Comparison of ENCODE assay signal across 12 cellular contexts in the genomic region with DNA sequence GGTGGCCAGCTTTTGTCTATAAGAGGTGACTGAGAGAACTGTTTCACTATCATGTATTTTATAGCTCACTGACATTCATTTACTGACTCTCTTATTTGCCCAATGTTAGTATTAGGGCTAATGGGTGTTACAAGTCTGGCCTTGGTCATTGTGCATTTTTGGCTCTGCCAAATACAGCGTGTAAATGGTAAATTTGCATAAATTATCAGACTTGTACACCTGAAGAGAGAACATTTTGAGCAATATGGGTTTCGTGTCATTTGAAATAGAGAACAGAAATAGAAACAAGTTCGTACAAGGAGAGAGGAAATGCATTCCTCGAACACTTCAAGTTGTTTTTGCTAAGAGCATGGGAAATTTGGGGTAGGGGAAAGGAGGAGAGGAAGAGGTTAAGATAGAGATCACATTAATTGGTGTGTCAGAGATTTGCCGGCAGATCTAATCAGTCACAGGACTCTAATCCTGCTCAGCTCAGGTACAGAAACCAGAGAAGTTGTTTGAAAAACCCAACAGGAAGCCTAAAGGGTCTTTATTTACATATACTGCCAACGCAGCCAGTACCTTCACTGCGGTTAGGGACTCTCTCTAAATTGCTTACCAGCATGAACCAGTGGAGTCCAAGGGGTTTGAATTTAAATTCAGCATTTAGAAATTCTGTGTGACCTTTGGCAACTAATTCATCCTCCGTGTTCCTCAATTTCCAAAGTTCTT.
A peak's percentile ranks its signal among the peaks of the same experiment; 100 is the strongest.
DNase-seq lines count a peak whose midpoint lies in the region; ATAC-seq and TF ChIP-seq lines count a peak whose summit lies in the region.
"Had no signal": no experiment of that assay in that cellular context is flagged by ENCODE, and none has a peak within 500 bp of the region (broad histone marks: within the 10 kb centered on the region; RNA-seq: fewer than 3 reads in every experiment).

No MANE protein-coding gene starts in this region.

- no peaks in the 10 kb centered on the region for H3K36me3 ChIP-seq in MM.1S (replicated peaks; ENCODE audit: insufficient read depth, low read length)

- no peak for DNase-seq in activated naive CD8-positive, alpha-beta T cell treated with anti-CD3 and anti-CD28 coated beads for 36 hours
- DNase-seq in MM.1S (peak; percentile 83), NCI-H774 (lab: John Stamatoyannopoulos, UW) (no peak), NCI-H345 (lab: John Stamatoyannopoulos, UW) (no peak)
- no peak for DNase-seq in activated naive CD4-positive, alpha-beta T cell treated with anti-CD3 and anti-CD28 coated beads, Interleukin-2, amount 50 U/mL, for 72 hours (ENCODE audit: low spot score in 2 of 2)
- DNase-seq: activated CD4-positive, alpha-beta T cell treated with anti-CD3 and anti-CD28 coated beads for 36 hours; NCI-H446 treated with DMSO at 0.1 percent for 48 hours; retina had no signal

- H3F3A ChIP-seq in MM.1S (ENCODE audit: insufficient read depth, low read length): no peaks in the 10 kb centered on the region

- peaks cover 2% of the 10 kb centered on the region for H3K27me3 Mint-ChIP-seq in activated naive CD8-positive, alpha-beta T cell
- no peaks in the 10 kb centered on the region for H3K27me3 Mint-ChIP-seq in activated naive CD8-positive, alpha-beta T cell treated with anti-CD3 and anti-CD28 coated beads for 36 hours
- no peaks in the 10 kb centered on the region for H3K27me3 Mint-ChIP-seq in stimulated activated memory B cell treated with anti-CD40 and anti-IgM and Interleukin-4, amounts not matched to agents 10 μg/mL and 1 μg/mL and 100 μg/mL, for 72 hours
- H3K27me3 Mint-ChIP-seq: activated CD4-positive, alpha-beta T cell treated with anti-CD3 and anti-CD28 coated beads for 36 hours had no signal

- no peaks in the 10 kb centered on the region for H3K79me2 ChIP-seq in MM.1S (ENCODE audit: low read length)

- H4K20me1 ChIP-seq in MM.1S (ENCODE audit: insufficient read depth, low read length): no peaks in the 10 kb centered on the region

- H2AFZ ChIP-seq in MM.1S (ENCODE audit: low read length): peak overlapping the region; percentile 4; the same call in 1 of the 2 replicates

- peak overlapping the region; percentile 36 for H3K4me2 ChIP-seq in MM.1S (ENCODE audit: low read depth, low read length)
- H3K4me2 ChIP-seq: A549 had no signal

- H3K9me3 ChIP-seq in MM.1S (replicated peaks; ENCODE audit: insufficient read depth, low read length): no peaks in the 10 kb centered on the region
- H3K9me3 ChIP-seq: A549 had no signal

- no peaks in the 10 kb centered on the region for H3K4me1 ChIP-seq in MM.1S (ENCODE audit: low read length)
- H3K4me1 ChIP-seq: A549 had no signal

- TF ChIP-seq CTCF in MM.1S (IDR thresholded peaks at IDR 0.05; ENCODE audit: low read length): no peak

- no peaks in the 10 kb centered on the region for H3K27me3 ChIP-seq in MM.1S (replicated peaks; ENCODE audit: insufficient read depth, low read length)

- peaks cover 5% of the 10 kb centered on the region for H3K4me1 Mint-ChIP-seq in activated naive CD8-positive, alpha-beta T cell (ENCODE audit: low read depth)
- H3K4me1 Mint-ChIP-seq in activated naive CD8-positive, alpha-beta T cell treated with anti-CD3 and anti-CD28 coated beads for 36 hours: no peaks in the 10 kb centered on the region
- peaks cover 9% of the 10 kb centered on the region for H3K4me1 Mint-ChIP-seq in stimulated activated memory B cell treated with anti-CD40 and anti-IgM and Interleukin-4, amounts not matched to agents 10 μg/mL and 1 μg/mL and 100 μg/mL, for 72 hours
- H3K4me1 Mint-ChIP-seq: activated CD4-positive, alpha-beta T cell treated with anti-CD3 and anti-CD28 coated beads for 36 hours had no signal

- H3K27ac ChIP-seq in MM.1S (ENCODE audit: low read length): peak overlapping the region; percentile 13; the same call in 1 of the 2 replicates
- H3K27ac ChIP-seq: A549 had no signal

- peak; percentile 92 for ATAC-seq in HG02852 (IDR thresholded peaks at IDR 0.05; ENCODE audit: unreplicated experiment)
- ATAC-seq in stimulated activated memory B cell treated with anti-CD40 and anti-IgM and Interleukin-4, amounts not matched to agents 10 μg/mL and 1 μg/mL and 100 μg/mL, for 72 hours: no peak
- ATAC-seq in activated naive CD4-positive, alpha-beta T cell treated with anti-CD3 and anti-CD28 coated beads, Interleukin-2, amount 50 U/mL, for 72 hours: no peak
- ATAC-seq: A549; activated CD4-positive, alpha-beta T cell treated with anti-CD3 and anti-CD28 coated beads for 36 hours had no signal

- H3K9me2 ChIP-seq in MM.1S (replicated peaks; ENCODE audit: insufficient read depth, low read length): no peaks in the 10 kb centered on the region

- H3K9me3 Mint-ChIP-seq in activated naive CD8-positive, alpha-beta T cell (ENCODE audit: low read depth): no peaks in the 10 kb centered on the region
- no peaks in the 10 kb centered on the region for H3K9me3 Mint-ChIP-seq in activated naive CD8-positive, alpha-beta T cell treated with anti-CD3 and anti-CD28 coated beads for 36 hours
- H3K9me3 Mint-ChIP-seq in stimulated activated memory B cell treated with anti-CD40 and anti-IgM and Interleukin-4, amounts not matched to agents 10 μg/mL and 1 μg/mL and 100 μg/mL, for 72 hours: peaks cover 3% of the 10 kb centered on the region
- peaks cover 4 to 13% of the 10 kb centered on the region in 2 donors for H3K9me3 Mint-ChIP-seq in activated naive CD4-positive, alpha-beta T cell treated with anti-CD3 and anti-CD28 coated beads, Interleukin-2, amount 50 U/mL, for 72 hours

- H3K27ac Mint-ChIP-seq in activated naive CD8-positive, alpha-beta T cell: no peak overlapping the region
- H3K27ac Mint-ChIP-seq in activated naive CD8-positive, alpha-beta T cell treated with anti-CD3 and anti-CD28 coated beads for 36 hours: no peak overlapping the region
- H3K27ac Mint-ChIP-seq in stimulated activated memory B cell treated with anti-CD40 and anti-IgM and Interleukin-4, amounts not matched to agents 10 μg/mL and 1 μg/mL and 100 μg/mL, for 72 hours: no peak overlapping the region
- H3K27ac Mint-ChIP-seq in activated naive CD4-positive, alpha-beta T cell treated with anti-CD3 and anti-CD28 coated beads, Interleukin-2, amount 50 U/mL, for 72 hours: no peak overlapping the region
- H3K27ac Mint-ChIP-seq: activated CD4-positive, alpha-beta T cell treated with anti-CD3 and anti-CD28 coated beads for 36 hours had no signal

- no peak overlapping the region for H3K9ac ChIP-seq in MM.1S (ENCODE audit: low read length)

- H3K4me3 Mint-ChIP-seq in activated naive CD8-positive, alpha-beta T cell: peak overlapping the region; percentile 66
- no peak overlapping the region for H3K4me3 Mint-ChIP-seq in activated naive CD8-positive, alpha-beta T cell treated with anti-CD3 and anti-CD28 coated beads for 36 hours
- H3K4me3 Mint-ChIP-seq in stimulated activated memory B cell treated with anti-CD40 and anti-IgM and Interleukin-4, amounts not matched to agents 10 μg/mL and 1 μg/mL and 100 μg/mL, for 72 hours: peak overlapping the region; percentile 13
- H3K4me3 Mint-ChIP-seq: activated CD4-positive, alpha-beta T cell treated with anti-CD3 and anti-CD28 coated beads for 36 hours had no signal

- no peaks in the 10 kb centered on the region for H3K36me3 Mint-ChIP-seq in activated naive CD8-positive, alpha-beta T cell
- no peaks in the 10 kb centered on the region for H3K36me3 Mint-ChIP-seq in activated naive CD8-positive, alpha-beta T cell treated with anti-CD3 and anti-CD28 coated beads for 36 hours
- H3K36me3 Mint-ChIP-seq in stimulated activated memory B cell treated with anti-CD40 and anti-IgM and Interleukin-4, amounts not matched to agents 10 μg/mL and 1 μg/mL and 100 μg/mL, for 72 hours: no peaks in the 10 kb centered on the region
- H3K36me3 Mint-ChIP-seq in activated naive CD4-positive, alpha-beta T cell treated with anti-CD3 and anti-CD28 coated beads, Interleukin-2, amount 50 U/mL, for 72 hours: no peaks in the 10 kb centered on the region

- peak overlapping the region; percentile 34 for H3K4me3 ChIP-seq in MM.1S (ENCODE audit: low read length)
- H3K4me3 ChIP-seq: A549 had no signal
